ENCODE assay signal across 34 cellular contexts in genomic region chr16:20102521-20102920, GRCh38. TPM values are rescaled to one million over a fixed set of nuclear protein-coding genes. Genes with fewer than 3 reads are reported as not detected.
"Had no signal": no experiment of that assay in that cellular context is flagged by ENCODE, and none has a peak within 500 bp of the region (broad histone marks: within the 10 kb centered on the region; RNA-seq: fewer than 3 reads in every experiment).

No MANE protein-coding gene starts in this region.

- H3K27me3 ChIP-seq: neural progenitor cell, ovary, spleen, suprapubic skin, testis, tibial artery, transverse colon, upper lobe of right lung, uterus had no signal

- H3K27ac ChIP-seq: neural progenitor cell, ovary, parathyroid adenoma, psoas muscle, skin epidermis, spleen, suprapubic skin, testis, tibial artery, transverse colon, upper lobe of right lung, uterus had no signal

- H3K9me3 Mint-ChIP-seq: nephron, neural progenitor cell, type B pancreatic cell had no signal

- H3K27ac Mint-ChIP-seq: natural killer cell; nephron; neural progenitor cell; progenitor cell of endocrine pancreas; stimulated activated memory B cell treated with anti-CD40 and anti-IgM and Interleukin-4, amounts not matched to agents 10 μg/mL and 1 μg/mL and 100 μg/mL, for 72 hours; stimulated activated naive CD8-positive, alpha-beta T cell treated with anti-CD3 and anti-CD28 coated beads, Interleukin-15, amount 100 ng/mL, for 72 hours; type B pancreatic cell had no signal

- ATAC-seq: natural killer cell; psoas muscle; right cardiac atrium; sciatic nerve; stimulated activated memory B cell treated with anti-CD40 and anti-IgM and Interleukin-4, amounts not matched to agents 10 μg/mL and 1 μg/mL and 100 μg/mL, for 72 hours; stimulated activated naive CD8-positive, alpha-beta T cell treated with anti-CD3 and anti-CD28 coated beads, Interleukin-15, amount 100 ng/mL, for 72 hours; stimulated activated naive CD8-positive, alpha-beta T cell treated with anti-CD3 and anti-CD28 coated beads, Interleukin-15, Interleukin-2, amounts not matched to agents 100 U/mL and 50 U/mL, for 24 hours; upper lobe of right lung had no signal

- DNase-seq: natural killer cell; occipital lobe; ovary; posterior cingulate gyrus; psoas muscle; right cardiac atrium; spleen; stimulated activated CD4-positive, alpha-beta T cell treated with anti-CD3 and anti-CD28 coated beads, Interleukin-12 subunit alpha, Interleukin-12 subunit beta, amount 100 ng/mL, for 4 hours; stimulated activated CD4-positive, alpha-beta T cell treated with anti-CD3 and anti-CD28 coated beads, Interleukin-1b, Interleukin-23, amount 100 ng/mL, for 48 hours; stimulated activated CD4-positive, alpha-beta T cell treated with anti-CD3 and anti-CD28 coated beads, Interleukin-4, amount 100 ng/mL, for 1 hour; stimulated activated CD4-positive, alpha-beta T cell treated with anti-CD3 and anti-CD28 coated beads, Interleukin-4, amount 100 ng/mL, for 4 hours; stimulated activated CD8-positive, alpha-beta memory T cell treated with anti-CD3 and anti-CD28 coated beads, Interleukin-4, amount 100 ng/mL, for 48 hours; stimulated activated naive CD4-positive, alpha-beta T cell; stimulated activated naive CD8-positive, alpha-beta T cell treated with anti-CD3 and anti-CD28 coated beads, Interleukin-15, amount 100 ng/mL, for 72 hours; stimulated activated naive CD8-positive, alpha-beta T cell treated with anti-CD3 and anti-CD28 coated beads, Interleukin-15, Interleukin-2, amounts not matched to agents 100 U/mL and 50 U/mL, for 24 hours; substantia nigra; tibial artery; transverse colon; upper lobe of right lung; uterus had no signal

- H3K4me2 ChIP-seq: neural progenitor cell, smooth muscle cell had no signal

- H3K79me2 ChIP-seq: parathyroid adenoma had no signal

- H3K4me1 ChIP-seq: neural progenitor cell, parathyroid adenoma, psoas muscle, spleen, suprapubic skin, testis, tibial artery, transverse colon, upper lobe of right lung, uterus had no signal

- H3K4me3 Mint-ChIP-seq: natural killer cell; nephron; neural progenitor cell; stimulated activated memory B cell treated with anti-CD40 and anti-IgM and Interleukin-4, amounts not matched to agents 10 μg/mL and 1 μg/mL and 100 μg/mL, for 72 hours; stimulated activated naive CD8-positive, alpha-beta T cell treated with anti-CD3 and anti-CD28 coated beads, Interleukin-15, amount 100 ng/mL, for 72 hours; type B pancreatic cell had no signal

- H3K36me3 Mint-ChIP-seq: natural killer cell; neural progenitor cell; stimulated activated memory B cell treated with anti-CD40 and anti-IgM and Interleukin-4, amounts not matched to agents 10 μg/mL and 1 μg/mL and 100 μg/mL, for 72 hours; type B pancreatic cell had no signal

- H3K36me3 ChIP-seq: neural progenitor cell, ovary, spleen, suprapubic skin, tibial artery, transverse colon, upper lobe of right lung, uterus had no signal

- H3K4me3 ChIP-seq: neural progenitor cell, ovary, psoas muscle, skin epidermis, smooth muscle cell, spleen, suprapubic skin, testis, tibial artery, transverse colon, upper lobe of right lung, uterus had no signal

- H2AFZ ChIP-seq: neural progenitor cell, parathyroid adenoma had no signal

- H3K4me1 Mint-ChIP-seq: natural killer cell; nephron; neural progenitor cell; stimulated activated memory B cell treated with anti-CD40 and anti-IgM and Interleukin-4, amounts not matched to agents 10 μg/mL and 1 μg/mL and 100 μg/mL, for 72 hours; stimulated activated naive CD8-positive, alpha-beta T cell treated with anti-CD3 and anti-CD28 coated beads, Interleukin-15, amount 100 ng/mL, for 72 hours had no signal

- H3K27me3 Mint-ChIP-seq: stimulated activated memory B cell treated with anti-CD40 and anti-IgM and Interleukin-4, amounts not matched to agents 10 μg/mL and 1 μg/mL and 100 μg/mL, for 72 hours; stimulated activated naive CD8-positive, alpha-beta T cell treated with anti-CD3 and anti-CD28 coated beads, Interleukin-15, amount 100 ng/mL, for 72 hours had no signal

- H3K9ac ChIP-seq: neural progenitor cell, parathyroid adenoma had no signal

- H3K9me3 ChIP-seq: ovary, psoas muscle, suprapubic skin, testis, tibial artery, transverse colon, upper lobe of right lung, uterus had no signal

RNA-seq across cellular contexts. Expression of gene GPR139, which starts 28.8 kb away (rescaled TPM):
- total RNA-seq: natural killer cell, osteoblast, ovary, progenitor cell of endocrine pancreas, psoas muscle, renal cortical epithelial cell, right cardiac atrium, sciatic nerve, smooth muscle cell, spleen, suprapubic skin, testis, transverse colon, upper lobe of right lung, urinary bladder, uterus had no signal
- polyA plus RNA-seq: ovary, psoas muscle, right cardiac atrium, smooth muscle cell, spleen, urinary bladder had no signal
